23 cellular contexts compared by ENCODE assay signal in the genomic region with DNA sequence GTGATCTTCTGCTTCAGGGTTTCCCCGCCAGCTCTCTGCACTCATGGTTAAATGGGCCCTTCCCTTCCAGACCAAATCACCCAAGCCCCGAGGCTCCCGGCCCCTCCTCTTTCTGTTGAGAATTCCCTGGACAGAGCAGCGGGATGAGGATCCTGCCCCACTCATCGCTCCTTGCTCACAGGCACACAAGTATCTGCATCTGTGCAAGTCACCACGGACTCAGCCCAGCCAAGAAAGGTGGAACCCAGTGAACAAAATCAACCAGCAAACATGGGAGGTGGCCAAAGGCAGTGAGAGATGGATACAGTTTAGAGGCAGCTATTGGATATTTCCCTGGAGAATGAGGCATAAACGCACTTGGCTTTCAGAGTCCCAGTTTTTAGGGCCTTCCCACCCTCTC.
"Had no signal": no experiment of that assay in that cellular context is flagged by ENCODE, and none has a peak within 500 bp of the region (broad histone marks: within the 10 kb centered on the region; RNA-seq: fewer than 3 reads in every experiment).

No MANE protein-coding gene starts in this region.

- H3K9me3 ChIP-seq: heart left ventricle, left lung, psoas muscle, sigmoid colon, testis had no signal

- ATAC-seq: left lung; natural killer cell treated with Interleukin-12 subunit alpha and Interleukin-12 subunit beta and Interleukin-15 and Interleukin-18, amount 100 ng/mL, for 72 hours; psoas muscle; stimulated activated naive B cell treated with anti-CD40 and anti-IgM and Interleukin-4, amounts not matched to agents 10 μg/mL and 1 μg/mL and 100 μg/mL, for 72 hours; stimulated activated naive CD8-positive, alpha-beta T cell treated with anti-CD3 and anti-CD28 coated beads, Interleukin-15, amount 100 ng/mL, for 72 hours had no signal

- H3K27me3 ChIP-seq: heart left ventricle, left lung, sigmoid colon, testis, tibial nerve had no signal

- H3K27ac ChIP-seq: heart left ventricle, left lung, parathyroid adenoma, psoas muscle, sigmoid colon, skin epidermis, testis, tibial nerve had no signal

- H3K9me3 Mint-ChIP-seq: endodermal cell; natural killer cell treated with Interleukin-12 subunit alpha and Interleukin-12 subunit beta and Interleukin-15 and Interleukin-18, amount 100 ng/mL, for 72 hours; stimulated activated naive B cell treated with anti-CD40 and anti-IgM and Interleukin-4, amounts not matched to agents 10 μg/mL and 1 μg/mL and 100 μg/mL, for 72 hours; stimulated activated naive CD8-positive, alpha-beta T cell treated with anti-CD3 and anti-CD28 coated beads, Interleukin-15, amount 100 ng/mL, for 72 hours had no signal

- H3K36me3 ChIP-seq: heart left ventricle, left lung, sigmoid colon, tibial nerve had no signal

- H3K4me3 Mint-ChIP-seq: endodermal cell; natural killer cell treated with Interleukin-12 subunit alpha and Interleukin-12 subunit beta and Interleukin-15 and Interleukin-18, amount 100 ng/mL, for 72 hours; stimulated activated naive B cell treated with anti-CD40 and anti-IgM and Interleukin-4, amounts not matched to agents 10 μg/mL and 1 μg/mL and 100 μg/mL, for 72 hours; stimulated activated naive CD8-positive, alpha-beta T cell treated with anti-CD3 and anti-CD28 coated beads, Interleukin-15, amount 100 ng/mL, for 72 hours had no signal

- H3K27ac Mint-ChIP-seq: endodermal cell; natural killer cell treated with Interleukin-12 subunit alpha and Interleukin-12 subunit beta and Interleukin-15 and Interleukin-18, amount 100 ng/mL, for 72 hours; stimulated activated naive B cell treated with anti-CD40 and anti-IgM and Interleukin-4, amounts not matched to agents 10 μg/mL and 1 μg/mL and 100 μg/mL, for 72 hours; stimulated activated naive CD8-positive, alpha-beta T cell treated with anti-CD3 and anti-CD28 coated beads, Interleukin-15, amount 100 ng/mL, for 72 hours had no signal

- H3K27me3 Mint-ChIP-seq: stimulated activated naive CD8-positive, alpha-beta T cell treated with anti-CD3 and anti-CD28 coated beads, Interleukin-15, amount 100 ng/mL, for 72 hours had no signal

- DNase-seq: cerebellar nuclear complex; dermis blood vessel endothelial cell; effector CD4-positive, alpha-beta T cell; endodermal cell; hypothalamus; mesenchymal stem cell; midbrain; occipital lobe; psoas muscle; retina; sigmoid colon; stimulated activated CD4-positive, alpha-beta T cell treated with anti-CD3 and anti-CD28 coated beads, Interleukin-2, amount 100 ng/mL, for 24 hours; stimulated activated CD4-positive, alpha-beta T cell treated with anti-CD3 and anti-CD28 coated beads, Interleukin-4, amount 100 ng/mL, for 4 hours; stimulated activated naive B cell treated with anti-CD40 and anti-IgM and Interleukin-4, amounts not matched to agents 10 μg/mL and 1 μg/mL and 100 μg/mL, for 72 hours; stimulated activated naive CD8-positive, alpha-beta T cell treated with anti-CD3 and anti-CD28 coated beads, Interleukin-15, amount 100 ng/mL, for 72 hours; testis had no signal

- H3K4me1 ChIP-seq: heart left ventricle, left lung, parathyroid adenoma, psoas muscle, sigmoid colon, testis had no signal

- H3K4me3 ChIP-seq: heart left ventricle, left lung, lung, psoas muscle, sigmoid colon, skin epidermis, testis, tibial nerve had no signal

- H3K36me3 Mint-ChIP-seq: natural killer cell treated with Interleukin-12 subunit alpha and Interleukin-12 subunit beta and Interleukin-15 and Interleukin-18, amount 100 ng/mL, for 72 hours; stimulated activated naive B cell treated with anti-CD40 and anti-IgM and Interleukin-4, amounts not matched to agents 10 μg/mL and 1 μg/mL and 100 μg/mL, for 72 hours had no signal

- H3K4me1 Mint-ChIP-seq: stimulated activated naive B cell treated with anti-CD40 and anti-IgM and Interleukin-4, amounts not matched to agents 10 μg/mL and 1 μg/mL and 100 μg/mL, for 72 hours had no signal
